In the genomic region with DNA sequence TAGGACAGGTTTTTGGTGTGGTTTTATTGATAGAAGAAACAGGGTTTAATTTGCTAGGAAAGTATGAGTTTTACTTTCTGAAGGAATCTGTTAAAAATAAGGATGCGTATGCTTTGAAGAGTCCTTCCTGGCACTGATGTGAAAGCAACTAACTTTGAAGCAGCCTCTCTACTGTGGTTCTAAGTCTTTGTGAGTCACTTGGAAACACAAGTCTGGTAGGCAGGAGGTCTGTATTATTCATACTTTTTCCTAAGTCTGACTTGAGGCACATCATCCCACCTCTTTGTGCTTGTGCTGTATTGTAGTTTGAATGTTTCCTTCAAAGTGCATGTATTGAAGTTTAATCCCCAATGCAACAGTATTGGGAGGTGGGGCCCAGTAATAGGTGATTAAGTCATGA, we compare ENCODE assay signal across 10 cellular contexts.
"Had no signal": no experiment of that assay in that cellular context is flagged by ENCODE, and none has a peak within 500 bp of the region (broad histone marks: within the 10 kb centered on the region; RNA-seq: fewer than 3 reads in every experiment).

No MANE protein-coding gene starts in this region.

- ATAC-seq: body of pancreas, right cardiac atrium had no signal

- H3K9me3 ChIP-seq: body of pancreas, prostate gland, thoracic aorta had no signal

- DNase-seq: activated CD4-positive, CD25-positive, alpha-beta regulatory T cell treated with anti-CD3 and anti-CD28 coated beads, Interleukin-2, amount 50 U/mL, for 72 hours; activated naive CD4-positive, alpha-beta T cell treated with Interleukin-2 at 50 U/mL for 16 hours; body of pancreas; endodermal cell; hypothalamus; kidney glomerular epithelial cell; right cardiac atrium; small intestine had no signal

- H3K27me3 ChIP-seq: body of pancreas had no signal

- H3K36me3 ChIP-seq: prostate gland, thoracic aorta had no signal

- H3K27ac ChIP-seq: body of pancreas, prostate gland, thoracic aorta had no signal

- H3K4me3 ChIP-seq: body of pancreas, prostate gland, thoracic aorta had no signal

- H3K4me1 ChIP-seq: body of pancreas, prostate gland had no signal
